In the genomic region with DNA sequence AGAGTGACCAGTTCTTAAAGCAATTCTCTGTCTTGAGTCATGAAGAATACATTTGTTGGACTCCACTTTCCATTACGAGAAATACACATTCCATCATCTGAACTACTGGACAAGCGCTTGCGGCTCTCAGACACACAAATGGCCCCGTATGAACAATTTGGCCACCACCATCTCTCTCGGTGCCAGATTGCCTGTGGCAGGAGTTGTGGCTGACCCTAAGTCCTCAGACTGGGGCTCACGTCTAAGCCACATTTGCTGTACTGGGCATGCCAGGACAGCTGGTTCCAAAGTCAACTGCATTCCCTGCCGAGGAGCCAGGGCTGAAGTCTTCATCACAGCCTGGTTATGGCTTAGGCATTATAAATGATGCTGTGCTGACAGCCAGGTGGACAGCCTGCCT, we compare ENCODE assay signal across 14 cellular contexts.
"Had no signal": no experiment of that assay in that cellular context is flagged by ENCODE, and none has a peak within 500 bp of the region (broad histone marks: within the 10 kb centered on the region; RNA-seq: fewer than 3 reads in every experiment).

No MANE protein-coding gene starts in this region.

- ATAC-seq: left ventricle myocardium superior; SK-N-SH treated with all-trans-retinoic acid at 6 μM for 48 hours; stimulated activated memory B cell treated with anti-CD40 and anti-IgM and Interleukin-4, amounts not matched to agents 10 μg/mL and 1 μg/mL and 100 μg/mL, for 72 hours; WTC11 had no signal

- DNase-seq: activated CD4-positive, alpha-beta T cell treated with anti-CD3 and anti-CD28 coated beads for 48 hours; activated T-cell treated with anti-CD3 and anti-CD28 coated beads for 4 hours; amniotic stem cell; colonic mucosa; effector CD8-positive, alpha-beta T cell; hippocampal formation; left ventricle myocardium superior; spleen; stimulated activated CD4-positive, alpha-beta T cell treated with anti-CD3 and anti-CD28 coated beads, Interleukin-1b, Interleukin-23, amount 100 ng/mL, for 48 hours; substantia nigra had no signal

- H3K36me3 ChIP-seq: cardiac muscle cell, colonic mucosa had no signal

- H3K4me1 ChIP-seq: colonic mucosa, spleen had no signal

- H3K27ac ChIP-seq: cardiac muscle cell, colonic mucosa, spleen had no signal

- H3K4me3 ChIP-seq: cardiac muscle cell, colonic mucosa, spleen had no signal

- H3K27me3 ChIP-seq: cardiac muscle cell, colonic mucosa, spleen had no signal

- H3K9me3 ChIP-seq: colonic mucosa, spleen had no signal
